In genomic region chr10:100008142-100008522, GRCh38 we compare ENCODE assay signal across 8 cellular contexts. TPM values are rescaled to one million over a fixed set of nuclear protein-coding genes. Genes with fewer than 3 reads are reported as not detected.
DNase-seq lines count a peak whose midpoint lies in the region; ATAC-seq and TF ChIP-seq lines count a peak whose summit lies in the region.

No MANE protein-coding gene starts in this region.

- H3K27ac Mint-ChIP-seq in naive thymus-derived CD8-positive, alpha-beta T cell, result peak overlapping the region in 3 of 10 donors; percentile 33 to 53 (median 43)

- no peak for TF ChIP-seq CTCF in BJ (IDR thresholded peaks at IDR 0.05; ENCODE audit: insufficient read depth, low read depth, low read length)

- H3K4me3 Mint-ChIP-seq in naive thymus-derived CD8-positive, alpha-beta T cell, result peak overlapping the region; percentile 34 to 91 (median 75)

- H3K4me1 Mint-ChIP-seq in naive thymus-derived CD8-positive, alpha-beta T cell, result peaks cover 13 to 56% (median 42%) of the 10 kb centered on the region in 4 donors

- H3K4me3 ChIP-seq in BJ (ENCODE audit: low read depth, low read length), result peak overlapping the region; percentile 74

- no peaks in the 10 kb centered on the region for H3K27me3 ChIP-seq in BJ (ENCODE audit: control insufficient read depth, insufficient read depth, low read length)

- ATAC-seq in naive thymus-derived CD8-positive, alpha-beta T cell, result no peak
- ATAC-seq in GM19324 (IDR thresholded peaks at IDR 0.05; ENCODE audit: low FRiP score, unreplicated experiment), result no peak

- POLR2A ChIA-PET in BJ (lab: Charles Lee), result no interaction called here
- POLR2A ChIA-PET in naive thymus-derived CD8-positive, alpha-beta T cell (lab: Charles Lee), result no interaction called here

- CTCF ChIA-PET in BJ (lab: Yijun Ruan, JAX), result interaction anchor here (0.8 to 4.2 kb wide), 13 partner anchors 9 to 229 kb away, joined by 3 to 37 read pairs (median 8); no protein-coding TSS in a partner anchor

- no peaks in the 10 kb centered on the region for H3K36me3 ChIP-seq in BJ (ENCODE audit: control insufficient read depth, insufficient read depth, low read length)

- DNase-seq in BJ (ENCODE audit: low read depth) (no peak), NCI-H226 (peak; percentile 32), dedifferentiated amniotic fluid mesenchymal stem cell (ENCODE audit: extremely low spot score) (peak; percentile 42), T-helper 9 cell (no peak), foreskin melanocyte (no peak), NCI-H446 treated with DMSO at 0.1 percent for 48 hours (lab: John Stamatoyannopoulos, UW) (no peak)
- DNase-seq in naive thymus-derived CD8-positive, alpha-beta T cell, result no peak

- H3K36me3 Mint-ChIP-seq in naive thymus-derived CD8-positive, alpha-beta T cell, result no peaks in the 10 kb centered on the region

- no peaks in the 10 kb centered on the region for H3K27me3 Mint-ChIP-seq in naive thymus-derived CD8-positive, alpha-beta T cell

- no peaks in the 10 kb centered on the region for H3K9me3 Mint-ChIP-seq in naive thymus-derived CD8-positive, alpha-beta T cell

RNA-seq across cellular contexts. Expression of gene DNMBP, which starts 1.6 kb away (rescaled TPM):
- 16.3 and 16.7 TPM in 2 replicates for polyA plus RNA-seq in BJ (2011; rRNA removed)
- 15.1 and 16.1 TPM in 2 replicates for polyA minus RNA-seq in BJ (2011; rRNA and poly(A)+ RNA removed)
- 1 to 10 TPM; 5.8 to 6.5 TPM for total RNA-seq in naive thymus-derived CD8-positive, alpha-beta T cell
- 1 to 10 TPM in 2 of 3 donors, under 1 TPM in 1; 0.59 to 1.6 (median 1.1) TPM for polyA plus RNA-seq in naive thymus-derived CD8-positive, alpha-beta T cell

Comparison
In these comparisons a context has a peak if more than half of its experiments do, and no peak if none do; other contexts are left out.
1. DNase-seq: peak in NCI-H226 (single experiment) and dedifferentiated amniotic fluid mesenchymal stem cell (single experiment); none in BJ (single experiment), naive thymus-derived CD8-positive, alpha-beta T cell (0 of 10), T-helper 9 cell (single experiment), foreskin melanocyte (single experiment) and NCI-H446 treated with DMSO at 0.1 percent for 48 hours (single experiment).